Comparison of ENCODE assay signal across 11 cellular contexts in genomic region chr19:15532779-15533521, GRCh38. TPM values are rescaled to one million over a fixed set of nuclear protein-coding genes. Genes with fewer than 3 reads are reported as not detected.
A peak's percentile ranks its signal among the peaks of the same experiment; 100 is the strongest.
DNase-seq lines count a peak whose midpoint lies in the region; ATAC-seq, FAIRE-seq and TF ChIP-seq lines count a peak whose summit lies in the region.
"Had no signal": no experiment of that assay in that cellular context is flagged by ENCODE, and none has a peak within 500 bp of the region (broad histone marks: within the 10 kb centered on the region; RNA-seq: fewer than 3 reads in every experiment).

No MANE protein-coding gene starts in this region.

- H3K36me3 Mint-ChIP-seq in dendritic cell treated with granulocyte-macrophage colony-stimulating factor and Interleukin-4, amounts not matched to agents 40 ng/mL and 50 ng/mL, for 4 days (ENCODE audit: low read depth) = no peaks in the 10 kb centered on the region
- peaks cover 4 to 33% (median 11%) of the 10 kb centered on the region in 3 experiments; a peak in 6 of 7 replicates for H3K36me3 Mint-ChIP-seq in H9 (ENCODE audit: insufficient read depth in 1 of 3, low read depth in 3 of 3)

- H4K20me1 ChIP-seq in PC-9 (ENCODE audit: insufficient read depth) (no peaks in the 10 kb centered on the region), H9 (ENCODE audit: control insufficient read depth, insufficient read depth, insufficient read length) (no peaks in the 10 kb centered on the region)

- no peaks in the 10 kb centered on the region for H3K23me2 ChIP-seq in H9 (ENCODE audit: insufficient read length, low read depth, low read length, poor library complexity, severe bottlenecking)

- no peaks in the 10 kb centered on the region for H3K9me2 ChIP-seq in PC-9 (ENCODE audit: insufficient read depth)

- intact Hi-C loops in PC-9 (cut with micrococcal nuclease; ENCODE audit: unreplicated experiment) = no loop called here
- intact Hi-C loops in dendritic cell treated with granulocyte-macrophage colony-stimulating factor and Interleukin-4, amounts not matched to agents 40 ng/mL and 50 ng/mL, for 4 days (cut with micrococcal nuclease) = no loop called here

- H3K18ac ChIP-seq in H9 (ENCODE audit: insufficient read length, low read depth, low read length) = no peak overlapping the region

- no peak for TF ChIP-seq RAD21 in A549 (conservative IDR thresholded peaks at IDR 0.05 in 1 of 2, IDR thresholded peaks at IDR 0.05 in 1 of 2)

- FAIRE-seq in A549 (lab: Jason Lieb, UNC) = no peak
- FAIRE-seq: H1 had no signal

- H3K4ac ChIP-seq in H9 (ENCODE audit: low read depth, low read length) = no peak overlapping the region

- H3K79me1 ChIP-seq in H9 (ENCODE audit: insufficient read depth, low read depth, low read length, poor library complexity, severe bottlenecking) = no peaks in the 10 kb centered on the region

- H3K4me2 ChIP-seq in A549 (no peak overlapping the region), PC-9 (no peak overlapping the region), H9 (ENCODE audit: insufficient read depth, insufficient read length, low read length) (no peak overlapping the region)

- H3K27me3 ChIP-seq in PC-9 (ENCODE audit: insufficient read depth, low read depth) = peaks cover 20% of the 10 kb centered on the region
- no peaks in the 10 kb centered on the region for H3K27me3 ChIP-seq in H9 (ENCODE audit: insufficient read depth, low read length)

- peak overlapping the region; percentile 35 for H3K27ac Mint-ChIP-seq in dendritic cell treated with granulocyte-macrophage colony-stimulating factor and Interleukin-4, amounts not matched to agents 40 ng/mL and 50 ng/mL, for 4 days
- H3K27ac Mint-ChIP-seq in H9 = no peak overlapping the region

- H3K4me1 Mint-ChIP-seq in dendritic cell treated with granulocyte-macrophage colony-stimulating factor and Interleukin-4, amounts not matched to agents 40 ng/mL and 50 ng/mL, for 4 days (ENCODE audit: low read depth) = peaks cover 22% of the 10 kb centered on the region
- H3K4me1 Mint-ChIP-seq in H9 = no peaks in the 10 kb centered on the region

- no peak overlapping the region for H3K9ac ChIP-seq in H9 (ENCODE audit: extremely low read depth, insufficient read length, low read length)

- POLR2A ChIA-PET in A549 (lab: Yijun Ruan, JAX) (interaction anchor here (0.5 kb wide), 1 partner anchor 15 kb away, joined by 3 read pairs; no protein-coding TSS in a partner anchor), PC-9 (lab: Charles Lee; ENCODE audit: unreplicated experiment) (no interaction called here)

- H3K9me3 ChIP-seq in A549 (0 out of 3 replicates have a peak, but pooled peaks cover 3% of the 10 kb centered on the region), PC-9 (ENCODE audit: insufficient read depth, low read depth) (no peaks in the 10 kb centered on the region), H9 (ENCODE audit: control insufficient read depth, low read depth, low read length) (peaks cover 83% of the 10 kb centered on the region)
- H3K9me3 ChIP-seq: sigmoid colon had no signal

- H3K56ac ChIP-seq in H9 (ENCODE audit: insufficient read length, low read depth, low read length) = no peak overlapping the region

- peaks cover 6% of the 10 kb centered on the region for H3K27me3 Mint-ChIP-seq in dendritic cell treated with granulocyte-macrophage colony-stimulating factor and Interleukin-4, amounts not matched to agents 40 ng/mL and 50 ng/mL, for 4 days
- peaks cover 8% of the 10 kb centered on the region for H3K27me3 Mint-ChIP-seq in H9 (ENCODE audit: low read depth)

- H4K5ac ChIP-seq in H9 (ENCODE audit: insufficient read length, low read depth, low read length) = no peak overlapping the region

- H3K79me2 ChIP-seq in PC-9 (ENCODE audit: low read depth) = no peaks in the 10 kb centered on the region
- H3K79me2 ChIP-seq in H9 (ENCODE audit: insufficient read depth, low read length) = no peaks in the 10 kb centered on the region

- TF ChIP-seq EP300 in A549 (IDR thresholded peaks at IDR 0.05) = no peak

- H3K23ac ChIP-seq in H9 (ENCODE audit: insufficient read length, low read depth, low read length) = no peak overlapping the region

- H3K36me3 ChIP-seq in PC-9 (ENCODE audit: low read depth) = no peaks in the 10 kb centered on the region
- H3K36me3 ChIP-seq: sigmoid colon had no signal

- DNase-seq in A549 (ENCODE audit: low read depth in 1 of 2, low spot score in 1 of 2) (no peak), GDM1 (lab: John Stamatoyannopoulos, UW) (peak; percentile 19), PC-9 (peak; percentile 21 to 58), NCI-H1436 (lab: John Stamatoyannopoulos, UW) (no peak), H9 (no peak), GM19240 (ENCODE audit: insufficient read length, low spot score) (no peak), NCI-H345 (lab: John Stamatoyannopoulos, UW) (no peak)
- DNase-seq: NCI-H526, sigmoid colon had no signal

- H2BK120ac ChIP-seq in H9 (ENCODE audit: low read depth, low read length, poor library complexity, severe bottlenecking) = no peak overlapping the region

- no peak overlapping the region for H4K8ac ChIP-seq in H9 (replicated peaks; ENCODE audit: insufficient read length, low read depth, low read length)

- TF ChIP-seq CTCF in A549 (IDR thresholded peaks at IDR 0.05) (no peak), PC-9 (conservative IDR thresholded peaks at IDR 0.05) (no peak), H9 (conservative IDR thresholded peaks at IDR 0.05) (no peak)

- H3K9me3 Mint-ChIP-seq in dendritic cell treated with granulocyte-macrophage colony-stimulating factor and Interleukin-4, amounts not matched to agents 40 ng/mL and 50 ng/mL, for 4 days = peaks cover 16% of the 10 kb centered on the region
- H3K9me3 Mint-ChIP-seq in H9 = peaks cover 54 to 90% of the 10 kb centered on the region in 2 experiments

- H2BK12ac ChIP-seq in H9 (ENCODE audit: insufficient read length, low read depth, low read length) = no peak overlapping the region

- H3F3A ChIP-seq in PC-9 (ENCODE audit: insufficient read depth, low read depth) = no peaks in the 10 kb centered on the region

- no peak overlapping the region for H3K27ac ChIP-seq in A549
- no peak overlapping the region for H3K27ac ChIP-seq in PC-9
- H3K27ac ChIP-seq in H9 (ENCODE audit: insufficient read length, low read depth, low read length) = no peak overlapping the region
- H3K27ac ChIP-seq: sigmoid colon had no signal

- H4K91ac ChIP-seq in H9 (ENCODE audit: insufficient read length, low read depth, low read length) = no peak overlapping the region

- no peak for TF ChIP-seq POLR2A in A549 (IDR thresholded peaks at IDR 0.05; ENCODE audit: low read length)

- CTCF ChIA-PET in A549 (lab: Yijun Ruan, JAX) = interaction anchor here (0.6 to 0.7 kb wide), 2 partner anchors 9 to 51 kb away, joined by 3 to 4 read pairs; no protein-coding TSS in a partner anchor
- CTCF ChIA-PET in PC-9 (lab: Charles Lee) = interaction anchor here (0.6 kb wide), 1 partner anchor 1184 kb away, joined by 3 read pairs; no protein-coding TSS in a partner anchor

- H2AFZ ChIP-seq in PC-9 (no peak overlapping the region), H9 (ENCODE audit: low read length) (no peak overlapping the region)

- no peak overlapping the region for H2BK20ac ChIP-seq in H9 (ENCODE audit: low read depth, low read length, poor library complexity, severe bottlenecking)

- no TSS peak for BruUV-seq in PC-9 (replicated peaks; lab: Mats Ljungman, UMichigan)

- no peak overlapping the region for H3K4me3 Mint-ChIP-seq in dendritic cell treated with granulocyte-macrophage colony-stimulating factor and Interleukin-4, amounts not matched to agents 40 ng/mL and 50 ng/mL, for 4 days
- H3K4me3 Mint-ChIP-seq in H9 = no peak overlapping the region

- no peaks in the 10 kb centered on the region for H3K4me1 ChIP-seq in A549
- H3K4me1 ChIP-seq in PC-9 (replicated peaks; ENCODE audit: insufficient read depth) = peaks cover 11% of the 10 kb centered on the region
- no peaks in the 10 kb centered on the region for H3K4me1 ChIP-seq in H9 (ENCODE audit: insufficient read depth, low read length)
- H3K4me1 ChIP-seq: sigmoid colon had no signal

- H3K4me3 ChIP-seq in A549 (no peak overlapping the region), PC-9 (no peak overlapping the region)
- H3K4me3 ChIP-seq: sigmoid colon had no signal

- no peak overlapping the region for H3K14ac ChIP-seq in H9 (ENCODE audit: insufficient read depth, low read length)

- 6% methylated on average over 2 of the region's 2 CpGs for WGBS in A549 (ENCODE audit: missing lambda C conversion rate)
- no CpG with 5 or more reads among the region's 2 CpGs for WGBS in H9 (ENCODE audit: extremely low coverage, insufficient read length, low lambda C conversion rate)

- H2AK5ac ChIP-seq in H9 (ENCODE audit: insufficient read length, low read length) = no peak overlapping the region

- peak; percentile 25 to 66; a peak in 2 of 6 replicates for ATAC-seq in A549

- no peak overlapping the region for H3T11ph ChIP-seq in H9 (ENCODE audit: low read length)

- no peak overlapping the region for H2BK5ac ChIP-seq in H9 (ENCODE audit: insufficient read length, low read length)

- no peak overlapping the region for H2BK15ac ChIP-seq in H9 (ENCODE audit: low read depth, low read length)

TF ChIP-seq in A549, 52 proteins besides CTCF, POLR2A, EP300 and RAD21 (continues in another document):
- TF ChIP-seq MAZ (IDR thresholded peaks at IDR 0.05; ENCODE audit: borderline replicate concordance, low read depth, low read length) (no peak), FOXS1 (CRISPR knock-in tag; IDR thresholded peaks at IDR 0.05) (no peak), NPAS2 (CRISPR knock-in tag; IDR thresholded peaks at IDR 0.05; ENCODE audit: borderline replicate concordance) (no peak), ZFP36 (IDR thresholded peaks at IDR 0.05; ENCODE audit: borderline replicate concordance, partially characterized antibody) (no peak), POLR2AphosphoS2 (conservative IDR thresholded peaks at IDR 0.05; ENCODE audit: low read length) (no peak)

RNA-seq across cellular contexts. Expression of gene CYP4F22, which starts 24.6 kb away (rescaled TPM):
- polyA plus RNA-seq in A549 (2011; rRNA removed) (not detected in 2 replicates), A549 (2017; fragmentation: RNase III; extraction: RNeasy Plus Mini Kit Qiagen cat#74134 plus additional on column Dnase treatment) (0.05 TPM in 1 of 3 replicates, not detected in the others)
- polyA plus RNA-seq in A549 (2012; cell fraction: cytosol; rRNA removed) = 0.03 and 0.05 TPM in 2 replicates
- 0.05 and 0.11 TPM in 2 replicates for polyA plus RNA-seq in A549 (2012; cell fraction: nucleus; rRNA removed)
- 0.08 TPM in 1 of 2 replicates, not detected in the other for polyA minus RNA-seq in A549 (2011; rRNA and poly(A)+ RNA removed)
- total RNA-seq in PC-9 (2021) (not detected in 2 replicates), H9 (2021) (not detected in 2 replicates)
- total RNA-seq: H1, sigmoid colon had no signal
- polyA plus RNA-seq: H1 had no signal

RNA-seq across cellular contexts. Expression of gene PGLYRP2, which starts 53.6 kb away (rescaled TPM):
- polyA plus RNA-seq in A549 (2011; rRNA removed) = not detected in 2 replicates
- polyA plus RNA-seq in A549 (2012; cell fraction: cytosol; rRNA removed) = not detected in 2 replicates
- not detected in 2 replicates for polyA plus RNA-seq in A549 (2012; cell fraction: nucleus; rRNA removed)
- not detected in 3 replicates for polyA plus RNA-seq in A549 (2017; fragmentation: RNase III; extraction: RNeasy Plus Mini Kit Qiagen cat#74134 plus additional on column Dnase treatment)
- polyA minus RNA-seq in A549 (2011; rRNA and poly(A)+ RNA removed) = not detected in 2 replicates
- total RNA-seq in PC-9 (2021) = not detected in 2 replicates
- not detected in 2 replicates for total RNA-seq in H9 (2021)
- total RNA-seq: H1, sigmoid colon had no signal
- polyA plus RNA-seq: H1 had no signal

Comparison
In these comparisons a context has a peak if more than half of its experiments do, and no peak if none do; other contexts are left out.
1. DNase-seq: peak in GDM1 (single experiment) and PC-9 (2 of 2); none in A549 (0 of 2), NCI-H1436 (single experiment), H9 (single experiment), GM19240 (single experiment) and NCI-H345 (single experiment).